Comparison of ENCODE assay signal across 9 cellular contexts in genomic region chr2:10028407-10028987, GRCh38. TPM values are rescaled to one million over a fixed set of nuclear protein-coding genes. Genes with fewer than 3 reads are reported as not detected.
DNase-seq lines count a peak whose midpoint lies in the region; ATAC-seq, FAIRE-seq and TF ChIP-seq lines count a peak whose summit lies in the region.
"Had no signal": no experiment of that assay in that cellular context is flagged by ENCODE, and none has a peak within 500 bp of the region (broad histone marks: within the 10 kb centered on the region; RNA-seq: fewer than 3 reads in every experiment).

No MANE protein-coding gene starts in this region.

- no peaks in the 10 kb centered on the region for H3K36me3 Mint-ChIP-seq in CD4-positive, alpha-beta memory T cell
- H3K36me3 Mint-ChIP-seq in naive thymus-derived CD4-positive, alpha-beta T cell: no peaks in the 10 kb centered on the region
- H3K36me3 Mint-ChIP-seq in glutamatergic neuron (ENCODE audit: unreplicated experiment): peaks cover 4% of the 10 kb centered on the region

- no peak for FAIRE-seq in GM12878 (lab: Jason Lieb, UNC)

- POLR2A ChIA-PET in CD4-positive, alpha-beta memory T cell (lab: Charles Lee; ENCODE audit: partially characterized antibody): interaction anchor here (0.8 to 3.2 kb wide), 3 partner anchors 15 to 1315 kb away, joined by 3 to 30 read pairs (median 6); partner anchors contain the start of gene KLF11
- POLR2A ChIA-PET in HCT116 (lab: Charles Lee): interaction anchor here (0.8 kb wide), 1 partner anchor 15 kb away, joined by 3 read pairs; the partner anchor contains the start of gene KLF11
- POLR2A ChIA-PET in GM12878 (lab: Charles Lee): no interaction called here
- POLR2A ChIA-PET in naive thymus-derived CD4-positive, alpha-beta T cell (lab: Charles Lee): interaction anchor here (0.9 to 1.9 kb wide), 2 partner anchors 10 to 14 kb away, joined by 3 to 7 read pairs; no protein-coding TSS in a partner anchor

- TF ChIP-seq CTCF in HCT116 (IDR thresholded peaks at IDR 0.05 in 2 of 3, conservative IDR thresholded peaks at IDR 0.05 in 1 of 3; ENCODE audit: borderline replicate concordance in 1 of 3, insufficient read depth in 1 of 3, low read depth in 2 of 3, low read length in 2 of 3) (0 out of 6 replicates have a peak, but pooled peaks of 1 of the 3 experiments have one; percentile 2), GM12878 (IDR thresholded peaks at IDR 0.05 in 2 of 3, conservative IDR thresholded peaks at IDR 0.05 in 1 of 3; ENCODE audit: control insufficient read depth in 2 of 3, extremely low read depth in 1 of 3, insufficient read depth in 1 of 3, low read depth in 3 of 3, low read length in 3 of 3) (peak; percentile 13 to 41 (median 31); a peak in 4 of 6 replicates), glutamatergic neuron (IDR thresholded peaks at IDR 0.05; ENCODE audit: partially characterized antibody, unreplicated experiment) (no peak), lower leg skin (IDR thresholded peaks at IDR 0.05) (no peak), colonic mucosa (IDR thresholded peaks at IDR 0.05) (no peak)

- H4K20me1 ChIP-seq in HCT116 (ENCODE audit: insufficient read depth) (no peaks in the 10 kb centered on the region), GM12878 (ENCODE audit: control insufficient read depth, insufficient read depth) (no peaks in the 10 kb centered on the region)

- H3K4me3 Mint-ChIP-seq in CD4-positive, alpha-beta memory T cell: peak overlapping the region in 5 of 8 donors; percentile 65 to 75 (median 70)
- peak overlapping the region in 5 of 10 donors; percentile 62 to 68 (median 66) for H3K4me3 Mint-ChIP-seq in naive thymus-derived CD4-positive, alpha-beta T cell
- no peak overlapping the region for H3K4me3 Mint-ChIP-seq in glutamatergic neuron (ENCODE audit: unreplicated experiment)

- TF ChIP-seq EP300 in GM12878 (IDR thresholded peaks at IDR 0.05; ENCODE audit: borderline replicate concordance in 1 of 2, control insufficient read depth in 1 of 2, low read depth in 2 of 2, low read length in 2 of 2): no peak

- peak overlapping the region in 1 of 2 donors; percentile 51 for H3K4me3 ChIP-seq in CD4-positive, alpha-beta memory T cell (ENCODE audit: low read length in 2 of 2)
- H3K4me3 ChIP-seq in HCT116 (replicated peaks in 1 of 2; ENCODE audit: low read depth in 1 of 2, low read length in 2 of 2) (no peak overlapping the region), GM12878 (no peak overlapping the region), lower leg skin (ENCODE audit: low read depth, poor library complexity, severe bottlenecking) (no peak overlapping the region), colonic mucosa (no peak overlapping the region)
- no peak overlapping the region for H3K4me3 ChIP-seq in naive thymus-derived CD4-positive, alpha-beta T cell (ENCODE audit: low read length)

- no peaks in the 10 kb centered on the region for H3K9me2 ChIP-seq in HCT116 (ENCODE audit: insufficient read depth)

- no peaks in the 10 kb centered on the region for H3K9me3 ChIP-seq in CD4-positive, alpha-beta memory T cell (ENCODE audit: control insufficient read depth in 1 of 2, low read length in 2 of 2)
- H3K9me3 ChIP-seq in HCT116 (ENCODE audit: control insufficient read depth in 1 of 2, insufficient read depth in 1 of 2, low read depth in 1 of 2, low read length in 2 of 2): no peaks in the 10 kb centered on the region
- H3K9me3 ChIP-seq in GM12878 (replicated peaks; ENCODE audit: control insufficient read depth, insufficient read depth, low read length): no peaks in the 10 kb centered on the region
- H3K9me3 ChIP-seq in naive thymus-derived CD4-positive, alpha-beta T cell (ENCODE audit: control insufficient read depth in 2 of 3, low read length in 3 of 3): no peaks in the 10 kb centered on the region
- no peaks in the 10 kb centered on the region for H3K9me3 ChIP-seq in colonic mucosa

- in situ Hi-C loops in GM12878 (cut with MboI): no loop called here

- H3K27me3 Mint-ChIP-seq in CD4-positive, alpha-beta memory T cell: no peaks in the 10 kb centered on the region
- peaks cover 0 to 1% (median 0%) of the 10 kb centered on the region in 5 donors for H3K27me3 Mint-ChIP-seq in naive thymus-derived CD4-positive, alpha-beta T cell
- no peaks in the 10 kb centered on the region for H3K27me3 Mint-ChIP-seq in glutamatergic neuron (ENCODE audit: unreplicated experiment)

- H3K27me3 ChIP-seq in CD4-positive, alpha-beta memory T cell (ENCODE audit: insufficient read depth, low read length): no peaks in the 10 kb centered on the region
- H3K27me3 ChIP-seq in HCT116 (ENCODE audit: insufficient read depth, low read length): no peaks in the 10 kb centered on the region
- no peaks in the 10 kb centered on the region; a peak in 1 of 4 replicates for H3K27me3 ChIP-seq in GM12878 (replicated peaks in 1 of 2; ENCODE audit: control insufficient read depth in 2 of 2, insufficient read depth in 2 of 2, low read length in 1 of 2)
- no peaks in the 10 kb centered on the region for H3K27me3 ChIP-seq in naive thymus-derived CD4-positive, alpha-beta T cell (ENCODE audit: control insufficient read depth in 2 of 2, insufficient read depth in 2 of 2, low read length in 2 of 2)
- H3K27me3 ChIP-seq in colonic mucosa: no peaks in the 10 kb centered on the region

- peaks cover 30% of the 10 kb centered on the region for H3K4me1 ChIP-seq in CD4-positive, alpha-beta memory T cell (ENCODE audit: insufficient read depth, low read length)
- no peaks in the 10 kb centered on the region for H3K4me1 ChIP-seq in HCT116 (ENCODE audit: control insufficient read depth in 1 of 2, insufficient read depth in 2 of 2, low read length in 2 of 2)
- H3K4me1 ChIP-seq in GM12878 (ENCODE audit: control insufficient read depth, insufficient read depth, low read length): peaks cover 11% of the 10 kb centered on the region
- peaks cover 21 to 23% of the 10 kb centered on the region in 2 donors for H3K4me1 ChIP-seq in naive thymus-derived CD4-positive, alpha-beta T cell (ENCODE audit: control insufficient read depth in 2 of 2, insufficient read depth in 2 of 2, low read length in 2 of 2)
- no peaks in the 10 kb centered on the region for H3K4me1 ChIP-seq in colonic mucosa

- CTCF ChIA-PET in CD4-positive, alpha-beta memory T cell (lab: Charles Lee; ENCODE audit: partially characterized antibody): interaction anchor here (1.0 to 5.1 kb wide), 6 partner anchors 10 to 214 kb away, joined by 3 to 35 read pairs (median 6); partner anchors contain the start of gene TAF1B
- CTCF ChIA-PET in HCT116 (lab: Charles Lee): interaction anchor here (0.7 kb wide), 1 partner anchor 258 kb away, joined by 3 read pairs; no protein-coding TSS in a partner anchor
- CTCF ChIA-PET in GM12878 (lab: Yijun Ruan, JAX): interaction anchor here (0.6 to 6.4 kb wide), 12 partner anchors 10 to 406 kb away, joined by 3 to 34 read pairs (median 5); no protein-coding TSS in a partner anchor
- CTCF ChIA-PET in naive thymus-derived CD4-positive, alpha-beta T cell (lab: Charles Lee): interaction anchor here (2.0 kb wide), 1 partner anchor 44 kb away, joined by 11 read pairs; no protein-coding TSS in a partner anchor

- H2AFZ ChIP-seq in HCT116 (ENCODE audit: low read depth, low read length, poor library complexity, severe bottlenecking) (no peak overlapping the region), GM12878 (ENCODE audit: control insufficient read depth, low read depth, low read length) (no peak overlapping the region)

- H3K4me2 ChIP-seq in HCT116 (ENCODE audit: low read length) (no peak overlapping the region), GM12878 (ENCODE audit: control insufficient read depth, insufficient read depth) (no peak overlapping the region)

- no peaks in the 10 kb centered on the region for H3K9me3 Mint-ChIP-seq in CD4-positive, alpha-beta memory T cell
- peaks cover 0 to 2% (median 0%) of the 10 kb centered on the region in 11 donors for H3K9me3 Mint-ChIP-seq in naive thymus-derived CD4-positive, alpha-beta T cell
- peaks cover 2% of the 10 kb centered on the region for H3K9me3 Mint-ChIP-seq in glutamatergic neuron (ENCODE audit: unreplicated experiment)

- TF ChIP-seq RAD21 in HCT116 (IDR thresholded peaks at IDR 0.05; ENCODE audit: low read depth): peak; percentile 21; the same call in 1 of the 2 replicates
- peak; percentile 57 for TF ChIP-seq RAD21 in GM12878 (IDR thresholded peaks at IDR 0.05; ENCODE audit: insufficient read depth, low read depth, low read length)

- H3K36me3 ChIP-seq in CD4-positive, alpha-beta memory T cell (ENCODE audit: insufficient read depth, low read length): no peaks in the 10 kb centered on the region
- H3K36me3 ChIP-seq in HCT116 (ENCODE audit: control insufficient read depth in 1 of 2, insufficient read depth in 2 of 2, low read length in 2 of 2): no peaks in the 10 kb centered on the region
- H3K36me3 ChIP-seq in GM12878 (ENCODE audit: control insufficient read depth in 2 of 2, insufficient read depth in 2 of 2, low read length in 1 of 2): no peaks in the 10 kb centered on the region
- no peaks in the 10 kb centered on the region for H3K36me3 ChIP-seq in naive thymus-derived CD4-positive, alpha-beta T cell (ENCODE audit: control insufficient read depth in 2 of 3, insufficient read depth in 3 of 3, low read length in 3 of 3)
- no peaks in the 10 kb centered on the region for H3K36me3 ChIP-seq in colonic mucosa

- RAD21 ChIA-PET in HCT116 (lab: Charles Lee; ENCODE audit: low non-redundant PET in 1 of 2, low total read pairs in 2 of 2, uncharacterized antibody in 2 of 2, unreplicated experiment in 2 of 2): no interaction called here
- RAD21 ChIA-PET in GM12878 (lab: Charles Lee; ENCODE audit: unreplicated experiment): interaction anchor here (0.9 to 2.6 kb wide), 5 partner anchors 19 to 229 kb away, joined by 3 to 15 read pairs (median 5); no protein-coding TSS in a partner anchor

- BruUV-seq in HCT116 (replicated peaks; lab: Mats Ljungman, UMichigan) (no TSS peak), GM12878 (replicated peaks; lab: Mats Ljungman, UMichigan) (no TSS peak)

- TF ChIP-seq POLR2A in HCT116 (IDR thresholded peaks at IDR 0.05; ENCODE audit: borderline replicate concordance, extremely low read depth, insufficient read depth, insufficient read length) (no peak), GM12878 (IDR thresholded peaks at IDR 0.05; ENCODE audit: low read depth, low read length) (no peak), lower leg skin (IDR thresholded peaks at IDR 0.05) (no peak)

- H3K79me2 ChIP-seq in HCT116 (ENCODE audit: insufficient read depth, low read length) (no peaks in the 10 kb centered on the region), GM12878 (ENCODE audit: control insufficient read depth, insufficient read depth, low read length) (no peaks in the 10 kb centered on the region)

- DNase-seq in CD4-positive, alpha-beta memory T cell: no peak
- DNase-seq in HCT116 (ENCODE audit: low read depth, low spot score) (no peak), GM12878 (ENCODE audit: low read depth, low spot score) (no peak), glutamatergic neuron (no peak), NCI-H526 (lab: John Stamatoyannopoulos, UW) (no peak), lower leg skin (ENCODE audit: low spot score in 2 of 2) (no peak), colonic mucosa (no peak)
- DNase-seq in naive thymus-derived CD4-positive, alpha-beta T cell: no peak
- DNase-seq: cortex of kidney had no signal

- WGBS in GM12878 (ENCODE audit: insufficient coverage, insufficient replicate concordance, low lambda C conversion rate, missing lambda C conversion rate): 59% methylated on average over 16 of the region's 16 CpGs
- WGBS in lower leg skin, 2 donors: 73 to 74% methylated on average over 16 of the region's 16 CpGs

- peak overlapping the region in 4 of 7 donors; percentile 44 to 75 (median 66) for H3K27ac Mint-ChIP-seq in CD4-positive, alpha-beta memory T cell
- peak overlapping the region in 6 of 9 donors; percentile 17 to 86 (median 46) for H3K27ac Mint-ChIP-seq in naive thymus-derived CD4-positive, alpha-beta T cell
- no peak overlapping the region for H3K27ac Mint-ChIP-seq in glutamatergic neuron (ENCODE audit: unreplicated experiment)

- intact Hi-C loops in CD4-positive, alpha-beta memory T cell (cut with micrococcal nuclease): no loop called here
- intact Hi-C loops in HCT116 (cut with micrococcal nuclease): no loop called here
- intact Hi-C loops in GM12878 (cut with micrococcal nuclease; ENCODE audit: unreplicated experiment): no loop called here
- intact Hi-C loops in naive thymus-derived CD4-positive, alpha-beta T cell (cut with micrococcal nuclease): no loop called here
- intact Hi-C loops in lower leg skin (cut with DNase I; ENCODE audit: low total_unique reads): no loop called here
- intact Hi-C loops in colonic mucosa (cut with DNase I): no loop called here

- H3K27ac ChIP-seq in CD4-positive, alpha-beta memory T cell (ENCODE audit: low read depth, low read length): no peak overlapping the region
- H3K27ac ChIP-seq in HCT116 (ENCODE audit: low read depth, low read length) (no peak overlapping the region), GM12878 (ENCODE audit: control insufficient read depth, insufficient read depth) (no peak overlapping the region), colonic mucosa (no peak overlapping the region)
- H3K27ac ChIP-seq in naive thymus-derived CD4-positive, alpha-beta T cell (ENCODE audit: low read depth, low read length): no peak overlapping the region

- ATAC-seq in HCT116 (0 out of 2 replicates have a peak, but pooled peaks have one; percentile 23), GM12878 (peak; percentile 59)
- ATAC-seq in naive thymus-derived CD4-positive, alpha-beta T cell: no peak

- H3K9ac ChIP-seq in HCT116 (ENCODE audit: low read length) (no peak overlapping the region), GM12878 (ENCODE audit: control insufficient read depth, insufficient read depth, low read length) (no peak overlapping the region), colonic mucosa (ENCODE audit: low read depth in 2 of 2, low read length in 2 of 2) (no peak overlapping the region)

- peaks cover 4 to 32% (median 23%) of the 10 kb centered on the region in 4 donors for H3K4me1 Mint-ChIP-seq in CD4-positive, alpha-beta memory T cell
- H3K4me1 Mint-ChIP-seq in naive thymus-derived CD4-positive, alpha-beta T cell: peaks cover 16 to 27% (median 21%) of the 10 kb centered on the region in 7 donors
- H3K4me1 Mint-ChIP-seq in glutamatergic neuron (ENCODE audit: low read depth, unreplicated experiment): peaks cover 4% of the 10 kb centered on the region

- SMC1A ChIA-PET in GM12878 (lab: Charles Lee; ENCODE audit: uncharacterized antibody, unreplicated experiment): interaction anchor here (1.0 to 2.6 kb wide), 4 partner anchors 18 to 229 kb away, joined by 3 to 19 read pairs (median 4); no protein-coding TSS in a partner anchor

RNA-seq across cellular contexts. Expression of gene KLF11, which starts 14.9 kb away (rescaled TPM):
- total RNA-seq in CD4-positive, alpha-beta memory T cell: 1 to 10 TPM; 7.0 TPM
- 1 to 10 TPM; 8.8 to 9.8 TPM for polyA plus RNA-seq in CD4-positive, alpha-beta memory T cell
- total RNA-seq in HCT116 (2021; ENCODE audit: unreplicated experiment) (9.0 TPM), GM12878 (2014; rRNA removed) (0.23 and 0.27 TPM in 2 replicates), GM12878 (2014; rRNA removed; fragmentation: Illumina TruSeq; extraction: Trizol) (0.13 and 0.18 TPM in 2 replicates), GM12878 (2021) (0.18 and 0.19 TPM in 2 replicates), glutamatergic neuron (ENCODE audit: unreplicated experiment) (21.1 TPM), lower leg skin (10 to 100 TPM; 42.5 to 86.1 (median 61.2) TPM), colonic mucosa (10 to 100 TPM in 1 of 2 donors, 1 to 10 TPM in 1; 6.6 to 11.2 TPM)
- polyA plus RNA-seq in HCT116 (2012): 7.2 and 10.5 TPM in 2 replicates
- total RNA-seq in GM12878 (2013; cell fraction: nucleolus; rRNA removed): 0.83 and 0.94 TPM in 2 replicates
- 0.67 TPM for polyA plus RNA-seq in GM12878 (2011; ENCODE audit: low read depth)
- polyA plus RNA-seq in GM12878 (2011; rRNA removed) (0.53 and 0.54 TPM in 2 replicates), GM12878 (2014; fragmentation: Illumina TruSeq; extraction: Trizol) (0.21 and 0.22 TPM in 2 replicates), GM12878 (2014; fragmentation: Nextera tagmentation; extraction: Ambion mirVana) (under 1 TPM; 0.03 to 0.11 TPM), GM12878 (2014; rRNA removed) (0.13 and 0.14 TPM in 2 replicates), GM12878 (2016; fragmentation: Nextera tagmentation; extraction: Ambion mirVana) (under 1 TPM in 1 of 2 experiments, not detected in 1; 0.04 TPM)
- polyA plus RNA-seq in GM12878 (2011; cell fraction: cytosol; rRNA removed): 0.40 and 0.74 TPM in 2 replicates
- 0.18 and 0.27 TPM in 2 replicates for polyA plus RNA-seq in GM12878 (2011; cell fraction: nucleus; rRNA removed)
- polyA plus RNA-seq in GM12878 (2012): 0.76 and 1.3 TPM in 2 replicates
- 0.46 and 1.4 TPM in 2 replicates for polyA minus RNA-seq in GM12878 (2011; rRNA and poly(A)+ RNA removed)
- 0.53 and 0.83 TPM in 2 replicates for polyA minus RNA-seq in GM12878 (2011; cell fraction: cytosol; rRNA and poly(A)+ RNA removed)
- polyA minus RNA-seq in GM12878 (2011; cell fraction: nucleus; rRNA and poly(A)+ RNA removed): 0.12 and 0.48 TPM in 2 replicates
- total RNA-seq in naive thymus-derived CD4-positive, alpha-beta T cell: 10 to 100 TPM in 2 of 5 experiments, 1 to 10 TPM in 3; 2.7 to 48.6 (median 6.8) TPM
- 1 to 10 TPM; 1.3 to 1.7 TPM for polyA plus RNA-seq in naive thymus-derived CD4-positive, alpha-beta T cell

RNA-seq across cellular contexts. Expression of gene CYS1, which starts 51.7 kb away (rescaled TPM):
- not detected for total RNA-seq in CD4-positive, alpha-beta memory T cell
- polyA plus RNA-seq in CD4-positive, alpha-beta memory T cell: not detected
- total RNA-seq in HCT116 (2021; ENCODE audit: unreplicated experiment) (3.7 TPM), GM12878 (2014; rRNA removed) (5.8 and 7.5 TPM in 2 replicates), GM12878 (2014; rRNA removed; fragmentation: Illumina TruSeq; extraction: Trizol) (2.8 and 3.0 TPM in 2 replicates), GM12878 (2021) (5.8 and 6.4 TPM in 2 replicates), glutamatergic neuron (ENCODE audit: unreplicated experiment) (not detected), lower leg skin (under 1 TPM in 3 of 4 donors, not detected in 1; 0.25 to 0.98 (median 0.62) TPM), colonic mucosa (1 to 10 TPM in 1 of 2 donors, under 1 TPM in 1; 0.52 to 2.5 TPM)
- 3.0 and 3.3 TPM in 2 replicates for polyA plus RNA-seq in HCT116 (2012)
- 2.1 and 2.7 TPM in 2 replicates for total RNA-seq in GM12878 (2013; cell fraction: nucleolus; rRNA removed)
- 1.5 TPM for polyA plus RNA-seq in GM12878 (2011; ENCODE audit: low read depth)
- polyA plus RNA-seq in GM12878 (2011; rRNA removed) (2.7 and 4.2 TPM in 2 replicates), GM12878 (2014; fragmentation: Illumina TruSeq; extraction: Trizol) (0.76 and 2.1 TPM in 2 replicates), GM12878 (2014; fragmentation: Nextera tagmentation; extraction: Ambion mirVana) (under 1 TPM; 0.35 to 0.90 TPM), GM12878 (2014; rRNA removed) (4.8 and 5.1 TPM in 2 replicates), GM12878 (2016; fragmentation: Nextera tagmentation; extraction: Ambion mirVana) (1 to 10 TPM in 1 of 2 experiments, under 1 TPM in 1; 0.96 to 1.3 TPM)
- polyA plus RNA-seq in GM12878 (2011; cell fraction: cytosol; rRNA removed): 5.6 and 9.3 TPM in 2 replicates
- 4.6 and 5.1 TPM in 2 replicates for polyA plus RNA-seq in GM12878 (2011; cell fraction: nucleus; rRNA removed)
- polyA plus RNA-seq in GM12878 (2012): 3.4 and 5.3 TPM in 2 replicates
- 1.5 and 6.0 TPM in 2 replicates for polyA minus RNA-seq in GM12878 (2011; rRNA and poly(A)+ RNA removed)
- polyA minus RNA-seq in GM12878 (2011; cell fraction: cytosol; rRNA and poly(A)+ RNA removed): 2.1 and 3.9 TPM in 2 replicates
- polyA minus RNA-seq in GM12878 (2011; cell fraction: nucleus; rRNA and poly(A)+ RNA removed): 1.5 and 2.4 TPM in 2 replicates
- total RNA-seq in naive thymus-derived CD4-positive, alpha-beta T cell: 1 to 10 TPM in 1 of 5 experiments, not detected in 4; 1.3 TPM
- polyA plus RNA-seq in naive thymus-derived CD4-positive, alpha-beta T cell: not detected

Comparison
In these comparisons a context has a peak if more than half of its experiments do, and no peak if none do; other contexts are left out.
1. CTCF ChIP-seq: peak in GM12878 (3 of 3); none in glutamatergic neuron (single experiment), lower leg skin (0 of 3) and colonic mucosa (single experiment).